8 cellular contexts compared by ENCODE assay signal in genomic region chr10:110211455-110211843, GRCh38. TPM values are rescaled to one million over a fixed set of nuclear protein-coding genes. Genes with fewer than 3 reads are reported as not detected.
DNase-seq lines count a peak whose midpoint lies in the region; ATAC-seq and TF ChIP-seq lines count a peak whose summit lies in the region.

No MANE protein-coding gene starts in this region.

- H3K27me3 ChIP-seq in upper lobe of right lung: no peaks in the 10 kb centered on the region

- H3K27ac ChIP-seq in upper lobe of right lung: peak overlapping the region; percentile 85

- CTCF ChIA-PET in activated naive CD4-positive, alpha-beta T cell treated with anti-CD3 and anti-CD28 coated beads, Interleukin-2, amount 10 ng/mL, durations not matched to agents 7 days and 5 days (lab: Charles Lee): interaction anchor here (0.6 to 7.0 kb wide), 9 partner anchors 8 to 327 kb away, joined by 3 to 70 read pairs (median 8); no protein-coding TSS in a partner anchor
- CTCF ChIA-PET in MCF 10A (lab: Yijun Ruan, JAX): interaction anchor here (0.6 to 5.7 kb wide), 8 partner anchors 9 to 599 kb away, joined by 3 to 54 read pairs (median 4); no protein-coding TSS in a partner anchor

- H3K9me3 Mint-ChIP-seq in activated naive CD4-positive, alpha-beta T cell treated with anti-CD3 and anti-CD28 coated beads, Interleukin-2, amount 10 ng/mL, durations not matched to agents 7 days and 5 days: no peaks in the 10 kb centered on the region
- H3K9me3 Mint-ChIP-seq in MCF 10A (ENCODE audit: unreplicated experiment) (no peaks in the 10 kb centered on the region), memory B cell (no peaks in the 10 kb centered on the region)

- H3K4me1 Mint-ChIP-seq in activated naive CD4-positive, alpha-beta T cell treated with anti-CD3 and anti-CD28 coated beads, Interleukin-2, amount 10 ng/mL, durations not matched to agents 7 days and 5 days: peaks cover 62% of the 10 kb centered on the region
- H3K4me1 Mint-ChIP-seq in MCF 10A (ENCODE audit: insufficient read depth, unreplicated experiment) (peaks cover 22% of the 10 kb centered on the region), memory B cell (peaks cover 45% of the 10 kb centered on the region)

- POLR2A ChIA-PET in MCF 10A (lab: Yijun Ruan, JAX): interaction anchor here (0.6 to 8.5 kb wide), 25 partner anchors 9 to 641 kb away, joined by 3 to 288 read pairs (median 4); partner anchors contain the start of gene SMNDC1

- peak overlapping the region; percentile 60 for H3K4me3 ChIP-seq in upper lobe of right lung

- TF ChIP-seq CTCF in MCF 10A (IDR thresholded peaks at IDR 0.05; ENCODE audit: unreplicated experiment): no peak
- no peak for TF ChIP-seq CTCF in upper lobe of right lung (IDR thresholded peaks at IDR 0.05)

- peak overlapping the region; percentile 93 for H3K4me3 Mint-ChIP-seq in activated naive CD4-positive, alpha-beta T cell treated with anti-CD3 and anti-CD28 coated beads, Interleukin-2, amount 10 ng/mL, durations not matched to agents 7 days and 5 days
- H3K4me3 Mint-ChIP-seq in MCF 10A (ENCODE audit: unreplicated experiment) (peak overlapping the region; percentile 84), memory B cell (peak overlapping the region; percentile 90)

- ATAC-seq in memory B cell (ENCODE audit: low read depth): no peak
- no peak for ATAC-seq in upper lobe of right lung
- no peak for ATAC-seq in HG02973 (IDR thresholded peaks at IDR 0.05; ENCODE audit: unreplicated experiment)

- peaks cover 18% of the 10 kb centered on the region for H3K4me1 ChIP-seq in upper lobe of right lung

- intact Hi-C loops in MCF 10A (cut with micrococcal nuclease): loop anchor here (1.0 kb wide), 2 partner anchors 14 to 73 kb away; no protein-coding TSS in a partner anchor
- intact Hi-C loops in upper lobe of right lung (cut with DNase I): no loop called here

- DNase-seq in activated naive CD4-positive, alpha-beta T cell treated with anti-CD3 and anti-CD28 coated beads, Interleukin-2, amount 10 ng/mL, durations not matched to agents 7 days and 5 days: no peak
- DNase-seq in activated naive CD4-positive, alpha-beta T cell treated with anti-CD3 and anti-CD28 coated beads, Interleukin-2, amount 50 U/mL, for 16 hours: no peak
- no peak for DNase-seq in MCF 10A (ENCODE audit: unreplicated experiment)
- DNase-seq in memory B cell (ENCODE audit: low spot score in 2 of 2): no peak
- DNase-seq in upper lobe of right lung: no peak
- no peak for DNase-seq in glomerular visceral epithelial cell (ENCODE audit: extremely low spot score)
- DNase-seq in cerebellum (ENCODE audit: low spot score): no peak

- H3K9me3 ChIP-seq in upper lobe of right lung: no peaks in the 10 kb centered on the region

- BruUV-seq in MCF 10A (replicated peaks; lab: Mats Ljungman, UMichigan): TSS peak; percentile 55

- peaks cover 14% of the 10 kb centered on the region for H3K27me3 Mint-ChIP-seq in activated naive CD4-positive, alpha-beta T cell treated with anti-CD3 and anti-CD28 coated beads, Interleukin-2, amount 10 ng/mL, durations not matched to agents 7 days and 5 days
- H3K27me3 Mint-ChIP-seq in MCF 10A (ENCODE audit: insufficient read depth, unreplicated experiment) (no peaks in the 10 kb centered on the region), memory B cell (peaks cover 4% of the 10 kb centered on the region)

- H3K36me3 ChIP-seq in upper lobe of right lung: no peaks in the 10 kb centered on the region

- H3K27ac Mint-ChIP-seq in activated naive CD4-positive, alpha-beta T cell treated with anti-CD3 and anti-CD28 coated beads, Interleukin-2, amount 10 ng/mL, durations not matched to agents 7 days and 5 days: peak overlapping the region; percentile 97
- peak overlapping the region; percentile 88 for H3K27ac Mint-ChIP-seq in MCF 10A (ENCODE audit: low read depth, unreplicated experiment)
- peak overlapping the region; percentile 82 for H3K27ac Mint-ChIP-seq in memory B cell

- H3K36me3 Mint-ChIP-seq in activated naive CD4-positive, alpha-beta T cell treated with anti-CD3 and anti-CD28 coated beads, Interleukin-2, amount 10 ng/mL, durations not matched to agents 7 days and 5 days: peaks cover 16% of the 10 kb centered on the region
- peaks cover 10% of the 10 kb centered on the region for H3K36me3 Mint-ChIP-seq in MCF 10A (ENCODE audit: insufficient read depth, unreplicated experiment)
- no peaks in the 10 kb centered on the region for H3K36me3 Mint-ChIP-seq in memory B cell

RNA-seq across cellular contexts. Expression of gene MXI1, which starts 4.0 kb away (rescaled TPM):
- total RNA-seq in MCF 10A (2022) (16.9 and 19.5 TPM in 2 replicates), upper lobe of right lung (34.7 TPM), cerebellum (44.1 TPM)
